In the genomic region with DNA sequence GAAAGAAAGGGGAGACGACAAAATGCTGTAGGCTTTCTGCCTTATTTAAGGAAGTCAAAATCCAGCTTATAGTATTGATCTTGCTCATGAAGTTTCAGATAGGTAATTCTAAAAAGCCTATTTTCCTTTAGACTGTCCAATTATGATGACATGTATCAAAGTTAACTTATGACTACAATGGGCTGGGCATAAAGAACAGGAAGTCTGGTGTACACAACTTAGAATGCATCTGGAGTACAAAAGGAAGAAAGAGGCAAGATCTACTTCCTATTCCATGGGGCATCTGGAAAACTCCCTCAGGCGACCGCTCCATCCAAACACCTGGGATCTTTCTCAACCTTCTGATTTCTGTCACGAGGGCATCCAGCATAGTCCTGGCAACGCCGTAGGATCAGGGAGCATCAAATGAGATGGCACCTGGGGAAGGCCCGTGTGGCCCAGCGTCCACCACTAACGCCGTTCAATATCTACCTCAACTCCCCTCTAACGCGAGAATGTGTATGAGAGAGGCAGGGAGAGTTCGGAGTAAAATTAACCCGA, we compare ENCODE assay signal across 8 cellular contexts. TPM values are rescaled to one million over a fixed set of nuclear protein-coding genes. Genes with fewer than 3 reads are reported as not detected.
DNase-seq lines count a peak whose midpoint lies in the region; ATAC-seq, FAIRE-seq and TF ChIP-seq lines count a peak whose summit lies in the region.

No MANE protein-coding gene starts in this region.

- ATAC-seq in GM18868 (IDR thresholded peaks at IDR 0.05; ENCODE audit: unreplicated experiment) (peak; percentile 20), HG03460 (IDR thresholded peaks at IDR 0.05; ENCODE audit: unreplicated experiment) (peak; percentile 15), GM18520 (IDR thresholded peaks at IDR 0.05; ENCODE audit: unreplicated experiment) (no peak)

- H3K9me3 ChIP-seq in cardiac muscle cell (ENCODE audit: low read depth) = no peaks in the 10 kb centered on the region
- H3K9me3 ChIP-seq in small intestine (ENCODE audit: control insufficient read depth, low read depth) = no peaks in the 10 kb centered on the region

- H3K4me1 ChIP-seq in cardiac muscle cell (ENCODE audit: low read depth) (no peaks in the 10 kb centered on the region), small intestine (ENCODE audit: control insufficient read depth in 2 of 2, insufficient read depth in 1 of 2, low read depth in 1 of 2, low read length in 1 of 2) (peaks cover 2 to 3% of the 10 kb centered on the region in 2 donors)

- H3K4me3 ChIP-seq in AG09309 (ENCODE audit: control insufficient read depth, low read depth, low read length) (peak overlapping the region; percentile 54), WI38 (ENCODE audit: low read depth, low read length) (peak overlapping the region; percentile 65), cardiac muscle cell (peak overlapping the region; percentile 29), small intestine (ENCODE audit: low read depth in 1 of 2, low read length in 2 of 2) (peak overlapping the region; percentile 44 to 64)

- no peak for FAIRE-seq in small intestine (lab: Jason Lieb, UNC)

- no peak for TF ChIP-seq CTCF in AG09309 (IDR thresholded peaks at IDR 0.05; ENCODE audit: control insufficient read depth, insufficient read depth, low read depth, low read length, missing control alignments)
- no peak for TF ChIP-seq CTCF in WI38 (IDR thresholded peaks at IDR 0.05; ENCODE audit: low read depth, low read length)
- no peak for TF ChIP-seq CTCF in cardiac muscle cell (IDR thresholded peaks at IDR 0.05; ENCODE audit: low read depth, low read length)

- WGBS in small intestine, 3 donors = 19 to 43% (median 28%) methylated on average over 14 of the region's 14 CpGs

- H3K27me3 ChIP-seq in cardiac muscle cell = peaks cover 9% of the 10 kb centered on the region
- H3K27me3 ChIP-seq in small intestine (ENCODE audit: control insufficient read depth in 2 of 2, insufficient read depth in 2 of 2, low read length in 2 of 2) = no peaks in the 10 kb centered on the region

- DNase-seq in AG09309 (ENCODE audit: low read depth) (no peak), cardiac muscle cell (ENCODE audit: low read depth in 1 of 2, low spot score in 1 of 2) (no peak), small intestine (peak; percentile 30)
- no peak for DNase-seq in activated CD4-positive, alpha-beta T cell treated with anti-CD3 and anti-CD28 coated beads for 1 hour

- H3K27ac ChIP-seq in cardiac muscle cell = no peak overlapping the region
- H3K27ac ChIP-seq in small intestine (ENCODE audit: low read depth in 1 of 2, low read length in 1 of 2) = peak overlapping the region in 1 of 2 donors; percentile 69

- H3K36me3 ChIP-seq in cardiac muscle cell = no peaks in the 10 kb centered on the region
- no peaks in the 10 kb centered on the region for H3K36me3 ChIP-seq in small intestine (ENCODE audit: control insufficient read depth in 2 of 2, insufficient read depth in 2 of 2, low read length in 2 of 2)

RNA-seq across cellular contexts. Expression of gene FAM24B, which starts 0.5 kb away (rescaled TPM):
- 1.8 TPM in 1 of 2 replicates, not detected in the other for total RNA-seq in cardiac muscle cell
- 0.94 TPM in 1 of 2 replicates, not detected in the other for polyA plus RNA-seq in cardiac muscle cell
- 1 to 10 TPM in 1 of 3 donors, not detected in 2; 5.7 TPM for polyA plus RNA-seq in small intestine

RNA-seq across cellular contexts. Expression of gene FAM24A, which starts 31.5 kb away (rescaled TPM):
- not detected in 2 replicates for total RNA-seq in cardiac muscle cell
- polyA plus RNA-seq in cardiac muscle cell = not detected in 2 replicates
- not detected for polyA plus RNA-seq in small intestine

RNA-seq across cellular contexts. Expression of gene CUZD1, which starts 33.2 kb away (rescaled TPM):
- 0.30 TPM in 1 of 2 replicates, not detected in the other for total RNA-seq in cardiac muscle cell
- polyA plus RNA-seq in cardiac muscle cell = not detected in 2 replicates
- 1 to 10 TPM in 2 of 3 donors, under 1 TPM in 1; 0.67 to 3.2 (median 2.2) TPM for polyA plus RNA-seq in small intestine
